Comparison of ENCODE assay signal across 8 cellular contexts in the genomic region with DNA sequence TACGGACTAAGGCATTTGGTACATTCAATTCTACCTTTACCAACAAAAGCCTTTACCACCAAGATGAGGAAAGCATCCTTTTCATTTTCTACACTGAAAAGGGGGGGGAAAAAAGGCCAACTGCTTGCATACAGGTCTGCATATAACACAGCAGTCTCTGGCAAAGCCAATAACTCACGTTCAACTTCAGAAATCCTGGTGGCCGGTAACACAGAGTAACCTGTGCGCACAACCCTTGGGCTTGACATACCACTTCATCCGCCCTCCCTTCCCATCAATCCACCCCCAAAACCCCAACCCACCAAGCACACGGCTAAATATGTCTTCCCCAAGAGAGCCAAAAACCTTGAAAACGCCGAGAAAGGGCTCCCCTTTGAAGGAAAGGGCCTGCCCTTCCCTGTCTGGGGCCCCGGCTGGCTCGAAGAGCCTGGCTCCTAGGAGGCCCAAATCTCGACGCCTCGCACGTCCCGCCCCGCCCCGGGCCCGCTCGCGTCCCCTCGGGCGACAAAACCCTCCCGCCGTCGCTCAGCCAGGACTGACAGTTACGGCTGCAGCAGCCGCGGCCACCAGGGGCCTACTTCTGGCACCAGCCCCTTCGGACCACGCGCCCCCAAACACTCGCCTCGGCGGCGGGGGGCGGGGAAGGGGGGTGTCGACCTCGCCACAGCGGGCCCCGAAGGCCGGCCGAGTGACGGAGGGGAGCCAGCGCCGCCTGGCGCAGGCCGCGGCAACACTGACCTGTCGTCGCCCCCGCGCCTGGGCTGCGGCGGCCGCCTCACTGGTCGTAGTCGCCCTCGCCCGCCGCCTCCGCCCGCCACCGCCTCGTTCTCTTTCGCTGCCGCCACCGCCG. TPM values are rescaled to one million over a fixed set of nuclear protein-coding genes. Genes with fewer than 3 reads are reported as not detected.
DNase-seq lines count a peak whose midpoint lies in the region; ATAC-seq and TF ChIP-seq lines count a peak whose summit lies in the region.

No MANE protein-coding gene starts in this region.

- peak; percentile 65 for TF ChIP-seq CTCF in endodermal cell (conservative IDR thresholded peaks at IDR 0.05)

- peak; percentile 57 for ATAC-seq in HG02885 (IDR thresholded peaks at IDR 0.05; ENCODE audit: poor library complexity, unreplicated experiment)

- H3K27me3 Mint-ChIP-seq in endodermal cell (ENCODE audit: insufficient read depth) = no peaks in the 10 kb centered on the region

- peaks cover 6% of the 10 kb centered on the region for H3K36me3 ChIP-seq in endodermal cell (ENCODE audit: control insufficient read depth, insufficient read depth, low read length)

- H3K27ac ChIP-seq in endodermal cell (ENCODE audit: low read depth, low read length) = peak overlapping the region; percentile 96

- H3K27me3 ChIP-seq in endodermal cell (ENCODE audit: control insufficient read depth, insufficient read depth, low read length, poor library complexity, severe bottlenecking) (no peaks in the 10 kb centered on the region), mononuclear cell (ENCODE audit: insufficient read depth, low read length) (no peaks in the 10 kb centered on the region)

- H3K9me3 ChIP-seq in endodermal cell (ENCODE audit: control insufficient read depth, low read length) = no peaks in the 10 kb centered on the region
- no peaks in the 10 kb centered on the region for H3K9me3 ChIP-seq in mononuclear cell (ENCODE audit: low read depth, low read length)

- H3K4me3 Mint-ChIP-seq in endodermal cell = peak overlapping the region; percentile 91

- peak overlapping the region; percentile 97 for H3K4me3 ChIP-seq in endodermal cell (ENCODE audit: low read length)
- H3K4me3 ChIP-seq in mononuclear cell (ENCODE audit: low read length) = peak overlapping the region; percentile 85

- no peaks in the 10 kb centered on the region for H3K9me3 Mint-ChIP-seq in endodermal cell

- H3K27ac Mint-ChIP-seq in endodermal cell = peak overlapping the region; percentile 97

- H3K4me1 Mint-ChIP-seq in endodermal cell = peaks cover 13% of the 10 kb centered on the region

- WGBS in endodermal cell (ENCODE audit: insufficient coverage in 1 of 2, insufficient read length in 1 of 2), 2 experiments = 0% methylated on average over 9 to 68 of the region's 68 CpGs

- peak overlapping the region; percentile 92 for H3K9ac ChIP-seq in endodermal cell (ENCODE audit: extremely low read depth, low read length, poor library complexity, severe bottlenecking)

- DNase-seq in NCI-H526 (lab: John Stamatoyannopoulos, UW) (peak; percentile 2 to 65), NCI-H526 treated with DMSO at 0.1 percent for 48 hours (lab: John Stamatoyannopoulos, UW) (no peak), NCI-H2227 (lab: John Stamatoyannopoulos, UW; ENCODE audit: unreplicated experiment) (peak; percentile 50), endodermal cell (peak; percentile 85)
- DNase-seq in activated CD8-positive, alpha-beta memory T cell treated with anti-CD3 and anti-CD28 coated beads, Interleukin-2, amount 50 U/mL, for 24 hours (ENCODE audit: extremely low read depth) = peak; percentile 8
- DNase-seq in stimulated activated CD8-positive, alpha-beta memory T cell treated with anti-CD3 and anti-CD28 coated beads, Interleukin-4, amount 100 ng/mL, for 48 hours = peak; percentile 67

- peaks cover 6% of the 10 kb centered on the region for H3K36me3 Mint-ChIP-seq in endodermal cell (ENCODE audit: low read depth)

- H3K4me1 ChIP-seq in endodermal cell (ENCODE audit: control insufficient read depth, insufficient read depth, low read length) (no peaks in the 10 kb centered on the region), mononuclear cell (ENCODE audit: insufficient read depth, low read length) (peaks cover 26% of the 10 kb centered on the region)

RNA-seq across cellular contexts. Expression of a gene that starts 0.8 kb away (rescaled TPM):
- 100 to 1,000 TPM in 1 of 2 donors, 10 to 100 TPM in 1; 92.2 to 101 TPM for total RNA-seq in endodermal cell
- polyA plus RNA-seq in endodermal cell (2013, experiment 1 of 2) = 74.1 TPM
- 63.8 TPM for polyA plus RNA-seq in endodermal cell (2013, experiment 2 of 2)
- 150 TPM for total RNA-seq in mononuclear cell
